Comparison of ENCODE assay signal across 1 cellular context in genomic region chr19:35306473-35307246, GRCh38.
TF ChIP-seq lines count a peak whose summit lies in the region.

No MANE protein-coding gene starts in this region.

TF ChIP-seq in K562, 482 proteins besides CTCF, POLR2A, EP300 and RAD21 (continued from another document):
- TF ChIP-seq THAP12 (CRISPR knock-in tag; IDR thresholded peaks at IDR 0.05) (no peak), PTBP1 (IDR thresholded peaks at IDR 0.05; ENCODE audit: low read depth, low read length) (0 out of 2 replicates have a peak, but pooled peaks have one; percentile 27), CREB3 (tag; conservative IDR thresholded peaks at IDR 0.05; ENCODE audit: low read depth) (peak; percentile 63; the same call in 1 of the 2 replicates), ESRRB (CRISPR knock-in tag; IDR thresholded peaks at IDR 0.05; ENCODE audit: borderline replicate concordance) (no peak), KLF6 (CRISPR knock-in tag; IDR thresholded peaks at IDR 0.05; ENCODE audit: borderline replicate concordance) (0 out of 2 replicates have a peak, but pooled peaks have one; percentile 22), AFF4 (CRISPR knock-in tag; IDR thresholded peaks at IDR 0.05) (no peak), RCOR1 (IDR thresholded peaks at IDR 0.05; ENCODE audit: borderline replicate concordance in 1 of 2, low read depth in 2 of 2, low read length in 2 of 2) (no peak; a peak in 1 of 4 replicates), ZBTB34 (CRISPR knock-in tag; IDR thresholded peaks at IDR 0.05) (no peak), RBBP5 (IDR thresholded peaks at IDR 0.05; ENCODE audit: borderline replicate concordance, insufficient read depth, low read length, poor library complexity, severe bottlenecking) (no peak), MXD1 (CRISPR knock-in tag; IDR thresholded peaks at IDR 0.05; ENCODE audit: borderline replicate concordance, poor library complexity, severe bottlenecking) (no peak), STAG1 (CRISPR knock-in tag; IDR thresholded peaks at IDR 0.05; ENCODE audit: borderline replicate concordance) (no peak), RBM25 (IDR thresholded peaks at IDR 0.05; ENCODE audit: low read depth, low read length, severe bottlenecking) (peak; percentile 78), MTF1 (CRISPR knock-in tag; IDR thresholded peaks at IDR 0.05; ENCODE audit: borderline replicate concordance) (no peak), ZBED1 (IDR thresholded peaks at IDR 0.05) (no peak), NELFE (IDR thresholded peaks at IDR 0.05; ENCODE audit: insufficient read depth, insufficient read length) (no peak), L3MBTL2 (IDR thresholded peaks at IDR 0.05) (peak; percentile 71), KAT8 (IDR thresholded peaks at IDR 0.05; ENCODE audit: low read depth) (no peak), IRF9 (tag; IDR thresholded peaks at IDR 0.05) (0 out of 2 replicates have a peak, but pooled peaks have one; percentile 3), FOXK2 (conservative IDR thresholded peaks at IDR 0.05 in 1 of 2, IDR thresholded peaks at IDR 0.05 in 1 of 2; ENCODE audit: low read depth in 2 of 2) (no peak), ARID3A (IDR thresholded peaks at IDR 0.05; ENCODE audit: borderline replicate concordance, low read depth, low read length) (no peak), TSC22D4 (tag; IDR thresholded peaks at IDR 0.05) (no peak), CHD2 (IDR thresholded peaks at IDR 0.05; ENCODE audit: low read depth, low read length) (no peak), CGGBP1 (CRISPR knock-in tag; IDR thresholded peaks at IDR 0.05) (no peak), NR3C1 (CRISPR knock-in tag; IDR thresholded peaks at IDR 0.05) (no peak), FOXM1 (IDR thresholded peaks at IDR 0.05; ENCODE audit: low read depth) (0 out of 2 replicates have a peak, but pooled peaks have one; percentile 7), FOXM1 (CRISPR knock-in tag; IDR thresholded peaks at IDR 0.05; ENCODE audit: low read depth) (no peak), RREB1 (CRISPR knock-in tag; IDR thresholded peaks at IDR 0.05) (no peak)
TF ChIP-seq in K562: peak in this region for 46.
